ENCODE assay signal across 1 cellular context in genomic region chr17:38734235-38734633, GRCh38.
TF ChIP-seq lines count a peak whose summit lies in the region.

No MANE protein-coding gene starts in this region.

TF ChIP-seq in HepG2, 621 proteins besides CTCF, POLR2A, EP300 and RAD21 (continued from another document):
- no peak for TF ChIP-seq ATF7-NPFF (CRISPR knock-in tag; IDR thresholded peaks at IDR 0.05; ENCODE audit: low read depth)
- no peak for TF ChIP-seq CCDC6 (CRISPR knock-in tag; IDR thresholded peaks at IDR 0.05)
- no peak for TF ChIP-seq ZFP36L1 (CRISPR knock-in tag; IDR thresholded peaks at IDR 0.05)
- TF ChIP-seq TARDBP (CRISPR knock-in tag; IDR thresholded peaks at IDR 0.05), result no peak
- no peak for TF ChIP-seq SSRP1 (CRISPR knock-in tag; IDR thresholded peaks at IDR 0.05)
- TF ChIP-seq, protein P1, sequence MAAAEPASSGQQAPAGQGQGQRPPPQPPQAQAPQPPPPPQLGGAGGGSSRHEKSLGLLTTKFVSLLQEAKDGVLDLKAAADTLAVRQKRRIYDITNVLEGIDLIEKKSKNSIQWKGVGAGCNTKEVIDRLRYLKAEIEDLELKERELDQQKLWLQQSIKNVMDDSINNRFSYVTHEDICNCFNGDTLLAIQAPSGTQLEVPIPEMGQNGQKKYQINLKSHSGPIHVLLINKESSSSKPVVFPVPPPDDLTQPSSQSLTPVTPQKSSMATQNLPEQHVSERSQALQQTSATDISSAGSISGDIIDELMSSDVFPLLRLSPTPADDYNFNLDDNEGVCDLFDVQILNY (CRISPR knock-in tag; conservative IDR thresholded peaks at IDR 0.05), result no peak
- no peak for TF ChIP-seq ZNF850 (CRISPR knock-in tag; conservative IDR thresholded peaks at IDR 0.05)
- TF ChIP-seq, protein P2, sequence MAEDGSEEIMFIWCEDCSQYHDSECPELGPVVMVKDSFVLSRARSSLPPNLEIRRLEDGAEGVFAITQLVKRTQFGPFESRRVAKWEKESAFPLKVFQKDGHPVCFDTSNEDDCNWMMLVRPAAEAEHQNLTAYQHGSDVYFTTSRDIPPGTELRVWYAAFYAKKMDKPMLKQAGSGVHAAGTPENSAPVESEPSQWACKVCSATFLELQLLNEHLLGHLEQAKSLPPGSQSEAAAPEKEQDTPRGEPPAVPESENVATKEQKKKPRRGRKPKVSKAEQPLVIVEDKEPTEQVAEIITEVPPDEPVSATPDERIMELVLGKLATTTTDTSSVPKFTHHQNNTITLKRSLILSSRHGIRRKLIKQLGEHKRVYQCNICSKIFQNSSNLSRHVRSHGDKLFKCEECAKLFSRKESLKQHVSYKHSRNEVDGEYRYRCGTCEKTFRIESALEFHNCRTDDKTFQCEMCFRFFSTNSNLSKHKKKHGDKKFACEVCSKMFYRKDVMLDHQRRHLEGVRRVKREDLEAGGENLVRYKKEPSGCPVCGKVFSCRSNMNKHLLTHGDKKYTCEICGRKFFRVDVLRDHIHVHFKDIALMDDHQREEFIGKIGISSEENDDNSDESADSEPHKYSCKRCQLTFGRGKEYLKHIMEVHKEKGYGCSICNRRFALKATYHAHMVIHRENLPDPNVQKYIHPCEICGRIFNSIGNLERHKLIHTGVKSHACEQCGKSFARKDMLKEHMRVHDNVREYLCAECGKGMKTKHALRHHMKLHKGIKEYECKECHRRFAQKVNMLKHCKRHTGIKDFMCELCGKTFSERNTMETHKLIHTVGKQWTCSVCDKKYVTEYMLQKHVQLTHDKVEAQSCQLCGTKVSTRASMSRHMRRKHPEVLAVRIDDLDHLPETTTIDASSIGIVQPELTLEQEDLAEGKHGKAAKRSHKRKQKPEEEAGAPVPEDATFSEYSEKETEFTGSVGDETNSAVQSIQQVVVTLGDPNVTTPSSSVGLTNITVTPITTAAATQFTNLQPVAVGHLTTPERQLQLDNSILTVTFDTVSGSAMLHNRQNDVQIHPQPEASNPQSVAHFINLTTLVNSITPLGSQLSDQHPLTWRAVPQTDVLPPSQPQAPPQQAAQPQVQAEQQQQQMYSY (CRISPR knock-in tag; IDR thresholded peaks at IDR 0.05), result no peak
- TF ChIP-seq IKZF4 (CRISPR knock-in tag; IDR thresholded peaks at IDR 0.05; ENCODE audit: borderline replicate concordance, low read depth, not compliant biosample characterization), result no peak
- TF ChIP-seq NRL (CRISPR knock-in tag; IDR thresholded peaks at IDR 0.05; ENCODE audit: borderline replicate concordance), result no peak
- no peak for TF ChIP-seq ZNF691 (CRISPR knock-in tag; IDR thresholded peaks at IDR 0.05; ENCODE audit: borderline replicate concordance, low read depth)
- no peak for TF ChIP-seq ZNF703 (CRISPR knock-in tag; IDR thresholded peaks at IDR 0.05; ENCODE audit: borderline replicate concordance)
- TF ChIP-seq GABPB1 (CRISPR knock-in tag; IDR thresholded peaks at IDR 0.05), result no peak
- TF ChIP-seq THAP7 (CRISPR knock-in tag; IDR thresholded peaks at IDR 0.05), result no peak
- TF ChIP-seq ZNF567 (CRISPR knock-in tag; IDR thresholded peaks at IDR 0.05; ENCODE audit: borderline replicate concordance), result no peak
- TF ChIP-seq REPIN1 (CRISPR knock-in tag; IDR thresholded peaks at IDR 0.05; ENCODE audit: borderline replicate concordance, low read depth), result no peak
- no peak for TF ChIP-seq THYN1 (CRISPR knock-in tag; IDR thresholded peaks at IDR 0.05; ENCODE audit: borderline replicate concordance, low read depth)
- TF ChIP-seq ZNF687 (CRISPR knock-in tag; IDR thresholded peaks at IDR 0.05), result no peak
- TF ChIP-seq POLR2G (IDR thresholded peaks at IDR 0.05; ENCODE audit: low read depth, low read length), result peak; percentile 59
- 0 out of 2 replicates have a peak, but pooled peaks have one; percentile 0 for TF ChIP-seq GABPA (IDR thresholded peaks at IDR 0.05; ENCODE audit: low read depth, low read length)
- TF ChIP-seq GABPA (CRISPR knock-in tag; IDR thresholded peaks at IDR 0.05; ENCODE audit: low read depth), result no peak
- TF ChIP-seq JUNB (CRISPR knock-in tag; IDR thresholded peaks at IDR 0.05; ENCODE audit: borderline replicate concordance), result no peak
- TF ChIP-seq ZNF331 (CRISPR knock-in tag; IDR thresholded peaks at IDR 0.05), result no peak
- no peak for TF ChIP-seq KLF9 (CRISPR knock-in tag; IDR thresholded peaks at IDR 0.05; ENCODE audit: low read depth)
- TF ChIP-seq ZNF383 (CRISPR knock-in tag; IDR thresholded peaks at IDR 0.05; ENCODE audit: borderline replicate concordance), result no peak
- TF ChIP-seq TOE1 (CRISPR knock-in tag; IDR thresholded peaks at IDR 0.05), result no peak
- TF ChIP-seq FLYWCH1 (CRISPR knock-in tag; IDR thresholded peaks at IDR 0.05), result no peak
- TF ChIP-seq ZNF569 (CRISPR knock-in tag; IDR thresholded peaks at IDR 0.05; ENCODE audit: borderline replicate concordance), result no peak
- TF ChIP-seq ZNF350 (CRISPR knock-in tag; IDR thresholded peaks at IDR 0.05; ENCODE audit: borderline replicate concordance, low read depth), result 0 out of 2 replicates have a peak, but pooled peaks have one; percentile 19
- TF ChIP-seq PATZ1 (CRISPR knock-in tag; IDR thresholded peaks at IDR 0.05), result no peak
- TF ChIP-seq, protein P3, sequence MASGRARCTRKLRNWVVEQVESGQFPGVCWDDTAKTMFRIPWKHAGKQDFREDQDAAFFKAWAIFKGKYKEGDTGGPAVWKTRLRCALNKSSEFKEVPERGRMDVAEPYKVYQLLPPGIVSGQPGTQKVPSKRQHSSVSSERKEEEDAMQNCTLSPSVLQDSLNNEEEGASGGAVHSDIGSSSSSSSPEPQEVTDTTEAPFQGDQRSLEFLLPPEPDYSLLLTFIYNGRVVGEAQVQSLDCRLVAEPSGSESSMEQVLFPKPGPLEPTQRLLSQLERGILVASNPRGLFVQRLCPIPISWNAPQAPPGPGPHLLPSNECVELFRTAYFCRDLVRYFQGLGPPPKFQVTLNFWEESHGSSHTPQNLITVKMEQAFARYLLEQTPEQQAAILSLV (CRISPR knock-in tag; IDR thresholded peaks at IDR 0.05; ENCODE audit: borderline replicate concordance), result no peak
- no peak for TF ChIP-seq PAX8 (CRISPR knock-in tag; IDR thresholded peaks at IDR 0.05; ENCODE audit: borderline replicate concordance)
- 0 out of 2 replicates have a peak, but pooled peaks have one; percentile 17 for TF ChIP-seq ZNF430 (CRISPR knock-in tag; IDR thresholded peaks at IDR 0.05)
- TF ChIP-seq MAFG (CRISPR knock-in tag; IDR thresholded peaks at IDR 0.05), result no peak
